14 cellular contexts compared by ENCODE assay signal in the genomic region with DNA sequence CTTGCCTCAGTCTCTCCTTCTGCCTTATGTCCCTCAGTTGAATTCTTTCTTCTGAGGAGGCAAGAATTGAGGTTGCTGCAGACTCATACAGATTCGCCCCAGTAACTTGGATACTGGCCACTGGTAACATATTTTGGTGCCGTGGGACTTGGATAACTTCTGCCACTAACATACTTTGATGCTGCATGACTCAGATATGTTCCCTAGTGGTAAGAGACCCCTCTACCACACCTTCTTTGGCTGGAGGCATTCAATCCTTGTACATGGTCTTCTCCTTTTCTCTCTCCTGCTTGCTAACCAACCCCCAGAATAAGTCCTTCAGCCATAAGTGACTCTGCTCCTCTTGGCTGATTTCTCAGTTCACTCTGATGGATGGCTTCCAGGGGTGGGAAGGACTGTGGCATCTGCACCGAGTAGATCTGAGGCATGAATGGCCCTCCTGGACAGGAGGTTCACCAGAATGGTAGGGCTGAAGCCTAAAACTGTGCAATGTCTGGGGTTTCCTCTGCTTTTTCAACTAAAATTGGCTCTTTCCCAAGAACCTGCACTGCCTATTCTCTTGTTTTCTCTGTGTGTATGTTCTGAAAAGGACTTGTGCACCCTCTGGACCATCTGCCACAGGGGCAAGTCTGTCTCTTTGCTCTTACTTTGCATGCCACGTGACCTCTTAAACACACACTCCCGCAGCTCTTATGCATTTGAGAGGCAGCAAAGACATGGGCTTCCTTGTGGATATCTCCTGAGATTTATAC. TPM values are rescaled to one million over a fixed set of nuclear protein-coding genes. Genes with fewer than 3 reads are reported as not detected.
A peak's percentile ranks its signal among the peaks of the same experiment; 100 is the strongest.
DNase-seq lines count a peak whose midpoint lies in the region; ATAC-seq and TF ChIP-seq lines count a peak whose summit lies in the region.
"Had no signal": no experiment of that assay in that cellular context is flagged by ENCODE, and none has a peak within 500 bp of the region (broad histone marks: within the 10 kb centered on the region; RNA-seq: fewer than 3 reads in every experiment).

No MANE protein-coding gene starts in this region.

- no peak overlapping the region for H3K27ac Mint-ChIP-seq in progenitor cell of endocrine pancreas
- no peak overlapping the region for H3K27ac Mint-ChIP-seq in CD8-positive, alpha-beta T cell

- TF ChIP-seq EP300 in suprapubic skin (IDR thresholded peaks at IDR 0.05), result no peak

- no peak for ATAC-seq in CD8-positive, alpha-beta T cell
- ATAC-seq: activated CD4-positive, CD25-positive, alpha-beta regulatory T cell treated with anti-CD3 and anti-CD28 coated beads, Interleukin-2, amount 50 U/mL, for 24 hours had no signal

- CTCF ChIA-PET in CD8-positive, alpha-beta T cell (lab: Charles Lee), result interaction anchor here (1.1 kb wide), 1 partner anchor 265 kb away, joined by 3 read pairs; no protein-coding TSS in a partner anchor

- H3K9me3 Mint-ChIP-seq in progenitor cell of endocrine pancreas (ENCODE audit: low read depth), result peaks cover 9% of the 10 kb centered on the region
- peaks cover 2% of the 10 kb centered on the region for H3K9me3 Mint-ChIP-seq in CD8-positive, alpha-beta T cell

- H3K36me3 Mint-ChIP-seq in progenitor cell of endocrine pancreas (ENCODE audit: insufficient read depth), result peaks cover 2% of the 10 kb centered on the region
- no peaks in the 10 kb centered on the region for H3K36me3 Mint-ChIP-seq in CD8-positive, alpha-beta T cell

- POLR2A ChIA-PET in CD8-positive, alpha-beta T cell (lab: Charles Lee), result no interaction called here

- H3K4me3 Mint-ChIP-seq in progenitor cell of endocrine pancreas (ENCODE audit: low read depth), result no peak overlapping the region
- no peak overlapping the region for H3K4me3 Mint-ChIP-seq in CD8-positive, alpha-beta T cell

- WGBS in suprapubic skin, result 32% methylated on average over 5 of the region's 5 CpGs

- TF ChIP-seq CTCF in suprapubic skin (IDR thresholded peaks at IDR 0.05) (no peak), progenitor cell of endocrine pancreas (IDR thresholded peaks at IDR 0.05; ENCODE audit: unreplicated experiment) (no peak)
- no peak for TF ChIP-seq CTCF in CD8-positive, alpha-beta T cell (IDR thresholded peaks at IDR 0.05)

- no peaks in the 10 kb centered on the region for H3K4me1 Mint-ChIP-seq in progenitor cell of endocrine pancreas (ENCODE audit: low read depth)
- H3K4me1 Mint-ChIP-seq in CD8-positive, alpha-beta T cell (ENCODE audit: low read depth), result no peaks in the 10 kb centered on the region

- H3K4me1 ChIP-seq in suprapubic skin, result peaks cover 17% of the 10 kb centered on the region
- H3K4me1 ChIP-seq in CD8-positive, alpha-beta T cell (ENCODE audit: insufficient read depth, low read length), result no peaks in the 10 kb centered on the region

- H3K27ac ChIP-seq in suprapubic skin, result peak overlapping the region; percentile 15
- no peak overlapping the region for H3K27ac ChIP-seq in CD8-positive, alpha-beta T cell (ENCODE audit: low read depth, low read length)
- H3K27ac ChIP-seq: SJSA1 had no signal

- TF ChIP-seq POLR2A in suprapubic skin (IDR thresholded peaks at IDR 0.05), result no peak

- no peaks in the 10 kb centered on the region for H3K9me3 ChIP-seq in suprapubic skin
- H3K9me3 ChIP-seq in CD8-positive, alpha-beta T cell (ENCODE audit: low read length), result no peaks in the 10 kb centered on the region

- DNase-seq in NCI-H1092 treated with DMSO at 0.1 percent for 48 hours (lab: John Stamatoyannopoulos, UW) (peak; percentile 8), NCI-H1092 (lab: John Stamatoyannopoulos, UW) (no peak), NCI-H526 treated with DMSO at 0.1 percent for 48 hours (lab: John Stamatoyannopoulos, UW) (peak; percentile 59), glomerular visceral epithelial cell (ENCODE audit: extremely low spot score) (peak; percentile 22), suprapubic skin (ENCODE audit: low spot score in 2 of 2) (no peak), progenitor cell of endocrine pancreas (ENCODE audit: low spot score, unreplicated experiment) (no peak)
- no peak for DNase-seq in activated CD8-positive, alpha-beta memory T cell treated with anti-CD3 and anti-CD28 coated beads, Interleukin-2, amount 50 U/mL, for 4 hours
- no peak for DNase-seq in CD8-positive, alpha-beta T cell
- DNase-seq: 8988T; activated effector memory CD4-positive, alpha-beta T cell treated with anti-CD3 and anti-CD28 coated beads, Interleukin-2, amount 50 U/mL, for 16 hours; DND-41 had no signal

- no peaks in the 10 kb centered on the region for H3K27me3 ChIP-seq in suprapubic skin
- no peaks in the 10 kb centered on the region for H3K27me3 ChIP-seq in CD8-positive, alpha-beta T cell (ENCODE audit: insufficient read depth, low read length)
- H3K27me3 ChIP-seq: SJSA1 had no signal

- no peaks in the 10 kb centered on the region for H3K27me3 Mint-ChIP-seq in progenitor cell of endocrine pancreas
- H3K27me3 Mint-ChIP-seq in CD8-positive, alpha-beta T cell (ENCODE audit: low read depth), result peaks cover 21% of the 10 kb centered on the region

- no peak overlapping the region for H3K4me3 ChIP-seq in suprapubic skin
- no peak overlapping the region for H3K4me3 ChIP-seq in CD8-positive, alpha-beta T cell (ENCODE audit: low read depth, low read length)
- H3K4me3 ChIP-seq: SJSA1, skin epidermis had no signal

- H3K36me3 ChIP-seq in suprapubic skin, result no peaks in the 10 kb centered on the region
- H3K36me3 ChIP-seq in CD8-positive, alpha-beta T cell (ENCODE audit: insufficient read depth, low read length), result no peaks in the 10 kb centered on the region

- intact Hi-C loops in CD8-positive, alpha-beta T cell (cut with DNase I, micrococcal nuclease), result loop anchor here in 1 of 2 experiments (10.0 kb wide), 1 partner anchor 1799 kb away; no protein-coding TSS in a partner anchor

RNA-seq across cellular contexts. Expression of a gene that starts 55.5 kb away (rescaled TPM):
- total RNA-seq in suprapubic skin, result 10 to 100 TPM; 58.3 to 75.3 (median 63.9) TPM
- 210 and 225 TPM in 2 replicates for total RNA-seq in progenitor cell of endocrine pancreas
- total RNA-seq in CD8-positive, alpha-beta T cell, result under 1 TPM in 1 of 2 experiments, not detected in 1; 0.22 TPM

Comparison
In these comparisons a context has a peak if more than half of its experiments do, and no peak if none do; other contexts are left out.
1. DNase-seq: peak in NCI-H1092 treated with DMSO at 0.1 percent for 48 hours (single experiment), NCI-H526 treated with DMSO at 0.1 percent for 48 hours (single experiment) and glomerular visceral epithelial cell (single experiment); none in NCI-H1092 (single experiment), suprapubic skin (0 of 2), progenitor cell of endocrine pancreas (single experiment), activated CD8-positive, alpha-beta memory T cell treated with anti-CD3 and anti-CD28 coated beads, Interleukin-2, amount 50 U/mL, for 4 hours (single experiment) and CD8-positive, alpha-beta T cell (0 of 7).
2. RNA of a gene that starts 55.5 kb away (total RNA-seq): 210 to 225 TPM in progenitor cell of endocrine pancreas and 58.3 to 75.3 TPM in suprapubic skin; 0.22 TPM in CD8-positive, alpha-beta T cell; every median in the first group is over 10 times any median in the second.